In genomic region chr16:516321-516720, GRCh38 we compare ENCODE assay signal across 1 cellular context. TPM values are rescaled to one million over a fixed set of nuclear protein-coding genes. Genes with fewer than 3 reads are reported as not detected.
"Had no signal": no experiment of that assay in that cellular context is flagged by ENCODE, and none has a peak within 500 bp of the region (broad histone marks: within the 10 kb centered on the region; RNA-seq: fewer than 3 reads in every experiment).

No MANE protein-coding gene starts in this region.

RNA-seq across cellular contexts. Expression of gene PRR35, which starts 43.9 kb away (rescaled TPM):
- total RNA-seq: GM12878 had no signal
- polyA plus RNA-seq: GM12878 had no signal
